ENCODE assay signal across 8 cellular contexts in the genomic region with DNA sequence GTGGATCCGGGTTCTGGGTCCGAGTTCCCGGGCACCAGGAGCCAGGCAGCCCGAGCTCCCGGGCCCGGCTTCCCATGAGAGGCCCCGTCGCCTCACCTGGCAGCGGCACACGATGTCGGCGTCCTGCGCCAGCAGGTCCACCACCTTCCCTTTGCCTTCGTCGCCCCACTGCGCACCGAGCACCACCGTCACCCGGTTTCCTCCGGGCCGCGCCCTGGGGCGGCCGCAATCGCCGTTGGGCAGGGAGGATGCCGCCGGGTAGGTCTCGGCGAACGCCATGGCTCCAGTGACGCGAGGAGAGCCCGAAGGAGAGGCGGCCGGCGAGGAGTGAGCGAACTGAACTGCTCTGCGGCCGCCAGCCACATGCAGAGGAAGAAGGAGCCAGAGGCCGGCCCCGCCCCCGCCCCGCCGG. TPM values are rescaled to one million over a fixed set of nuclear protein-coding genes. Genes with fewer than 3 reads are reported as not detected.
DNase-seq lines count a peak whose midpoint lies in the region; ATAC-seq and TF ChIP-seq lines count a peak whose summit lies in the region.

A gene (minus strand): TSS at position 371 of the 412 bp plus-strand sequence. CDS start 92 bp downstream, at position 279.

- H3K27me3 ChIP-seq in PC-3 (ENCODE audit: low read length), result no peaks in the 10 kb centered on the region

- DNase-seq in PC-3, result no peak
- peak; percentile 60 for DNase-seq in epidermal melanocyte (ENCODE audit: insufficient read length, low spot score)
- DNase-seq in omental fat pad (ENCODE audit: low spot score), result no peak

- H3K9me2 ChIP-seq in PC-3 (replicated peaks; ENCODE audit: low read length), result no peaks in the 10 kb centered on the region

- intact Hi-C loops in PC-3 (cut with micrococcal nuclease), result loop anchor here (2.0 to 10.0 kb wide), 6 partner anchors 15 to 523 kb away; no protein-coding TSS in a partner anchor

- no peak for ATAC-seq in PC-3
- no peak for ATAC-seq in omental fat pad (ENCODE audit: low FRiP score)
- ATAC-seq in GM19351 (IDR thresholded peaks at IDR 0.05; ENCODE audit: unreplicated experiment), result no peak
- no peak for ATAC-seq in GM18519 (IDR thresholded peaks at IDR 0.05; ENCODE audit: low FRiP score, unreplicated experiment)
- no peak for ATAC-seq in HG03280 (IDR thresholded peaks at IDR 0.05; ENCODE audit: unreplicated experiment)
- ATAC-seq in HG03442 (IDR thresholded peaks at IDR 0.05; ENCODE audit: unreplicated experiment), result no peak

- peak within 1 kb of the TSS; percentile 78 for H3K27ac ChIP-seq in PC-3 (ENCODE audit: low read length)

- no peaks in the 10 kb centered on the region for H3F3A ChIP-seq in PC-3 (ENCODE audit: low read length, unreplicated experiment)

- peaks cover 35% of the 10 kb centered on the region for H4K20me1 ChIP-seq in PC-3 (ENCODE audit: low read length)

- POLR2A ChIA-PET in PC-3 (lab: Charles Lee; ENCODE audit: unreplicated experiment), result no interaction called here

- H3K9ac ChIP-seq in PC-3 (ENCODE audit: low read length), result peak within 1 kb of the TSS; percentile 96

- H3K4me3 ChIP-seq in PC-3 (ENCODE audit: low read length), result peak within 1 kb of the TSS; percentile 96

- peaks cover 23% of the 10 kb centered on the region for H3K36me3 ChIP-seq in PC-3 (ENCODE audit: low read depth, low read length)

- H2AFZ ChIP-seq in PC-3 (ENCODE audit: low read length), result peak within 1 kb of the TSS; percentile 69

- TF ChIP-seq CTCF in PC-3 (conservative IDR thresholded peaks at IDR 0.05; ENCODE audit: low read depth, low read length) (no peak), omental fat pad (IDR thresholded peaks at IDR 0.05) (no peak)

- peaks cover 51% of the 10 kb centered on the region for H3K79me2 ChIP-seq in PC-3 (ENCODE audit: low read length)

- H3K4me2 ChIP-seq in PC-3 (ENCODE audit: low read length), result peak within 1 kb of the TSS; percentile 94

- no peaks in the 10 kb centered on the region for H3K9me3 ChIP-seq in PC-3 (ENCODE audit: low read length)

- TSS peak; percentile 74 for BruUV-seq in PC-3 (replicated peaks; lab: Mats Ljungman, UMichigan)

- CTCF ChIA-PET in PC-3 (lab: Charles Lee), result no interaction called here

- peaks cover 33% of the 10 kb centered on the region for H3K4me1 ChIP-seq in PC-3 (ENCODE audit: insufficient read depth, low read length)

- peak; percentile 91 for TF ChIP-seq POLR2A in GM19099 (IDR thresholded peaks at IDR 0.05; ENCODE audit: extremely low read depth, insufficient read length, low read depth)

RNA-seq across cellular contexts. Expression of the gene that starts here (rescaled TPM):
- total RNA-seq in PC-3 (2014; rRNA removed), result 55.0 and 58.2 TPM in 2 replicates
- 10 to 100 TPM; 21.3 to 41.4 (median 32.4) TPM for total RNA-seq in omental fat pad
